In genomic region chr5:145975361-145976066, GRCh38 we compare ENCODE assay signal across 9 cellular contexts. TPM values are rescaled to one million over a fixed set of nuclear protein-coding genes. Genes with fewer than 3 reads are reported as not detected.
DNase-seq lines count a peak whose midpoint lies in the region; ATAC-seq and TF ChIP-seq lines count a peak whose summit lies in the region.
"Had no signal": no experiment of that assay in that cellular context is flagged by ENCODE, and none has a peak within 500 bp of the region (broad histone marks: within the 10 kb centered on the region; RNA-seq: fewer than 3 reads in every experiment).

No MANE protein-coding gene starts in this region.

- no peaks in the 10 kb centered on the region for H4K20me1 ChIP-seq in neural progenitor cell (ENCODE audit: low read depth)

- no peaks in the 10 kb centered on the region for H3K36me3 Mint-ChIP-seq in neural progenitor cell

- H2AFZ ChIP-seq in neural progenitor cell (replicated peaks): no peak overlapping the region

- H3K4me2 ChIP-seq in neural progenitor cell: no peak overlapping the region

- peaks cover 4% of the 10 kb centered on the region for H3K27me3 Mint-ChIP-seq in neural progenitor cell (ENCODE audit: insufficient read depth, low read depth)

- no peak overlapping the region for H3K4me3 ChIP-seq in neural progenitor cell

- H3K4me1 ChIP-seq in neural progenitor cell: peaks cover 17% of the 10 kb centered on the region

- TF ChIP-seq CTCF in neural progenitor cell (IDR thresholded peaks at IDR 0.05): no peak

- no peaks in the 10 kb centered on the region for H3K79me2 ChIP-seq in neural progenitor cell (ENCODE audit: low read depth)

- H3K27ac ChIP-seq in neural progenitor cell: no peak overlapping the region

- no peaks in the 10 kb centered on the region for H3F3A ChIP-seq in neural progenitor cell (ENCODE audit: low read depth)

- H3K9me3 ChIP-seq in neural progenitor cell (ENCODE audit: low read depth): no peaks in the 10 kb centered on the region

- DNase-seq in A172 (ENCODE audit: low spot score): peak; percentile 95
- peak; percentile 35 for DNase-seq in foreskin melanocyte
- DNase-seq in KG1 (lab: John Stamatoyannopoulos, UW): no peak
- DNase-seq in neural progenitor cell (ENCODE audit: low spot score): no peak
- DNase-seq: activated CD8-positive, alpha-beta memory T cell treated with anti-CD3 and anti-CD28 coated beads, Interleukin-2, amount 50 U/mL, for 4 hours had no signal

- H3K27ac Mint-ChIP-seq in neural progenitor cell: no peak overlapping the region

- H3K9ac ChIP-seq in neural progenitor cell: no peak overlapping the region

- H3K4me1 Mint-ChIP-seq in neural progenitor cell: peaks cover 11% of the 10 kb centered on the region

- no peaks in the 10 kb centered on the region for H3K27me3 ChIP-seq in neural progenitor cell

- ATAC-seq in GM21381 (IDR thresholded peaks at IDR 0.05; ENCODE audit: unreplicated experiment): peak; percentile 41
- ATAC-seq in GM21576 (IDR thresholded peaks at IDR 0.05; ENCODE audit: unreplicated experiment): no peak
- ATAC-seq in HG03039 (IDR thresholded peaks at IDR 0.05; ENCODE audit: unreplicated experiment): no peak

- no peaks in the 10 kb centered on the region for H3K9me3 Mint-ChIP-seq in neural progenitor cell

- no peak overlapping the region for H3K4me3 Mint-ChIP-seq in neural progenitor cell

- H3K36me3 ChIP-seq in neural progenitor cell: no peaks in the 10 kb centered on the region

TF ChIP-seq in PFSK-1, 5 proteins besides CTCF, POLR2A, EP300 and RAD21:
- TF ChIP-seq SIN3A (IDR thresholded peaks at IDR 0.05; ENCODE audit: borderline replicate concordance, insufficient read depth, low read length): no peak
- 0 out of 2 replicates have a peak, but pooled peaks have one; percentile 18 for TF ChIP-seq TAF1 (IDR thresholded peaks at IDR 0.05; ENCODE audit: borderline replicate concordance, insufficient read depth, low read length)
TF ChIP-seq in PFSK-1: peak in this region for 1.

RNA-seq across cellular contexts. Expression of gene SH3RF2, which starts 39.1 kb away (rescaled TPM):
- 5.9 TPM in 2 replicates for total RNA-seq in A172 (2014; rRNA removed; shearing (Covaris generic))
- polyA plus RNA-seq in PFSK-1 (2012; ENCODE audit: insufficient read length, low read depth): not detected
- total RNA-seq in neural progenitor cell (ENCODE audit: low replicate concordance): 0.36 and 2.4 TPM in 2 replicates

Comparison
In these comparisons a context has a peak if more than half of its experiments do, and no peak if none do; other contexts are left out.
1. DNase-seq: peak in A172 (single experiment) and foreskin melanocyte (single experiment); none in KG1 (single experiment) and neural progenitor cell (single experiment).